Comparison of ENCODE assay signal across 14 cellular contexts in genomic region chr16:85573045-85573695, GRCh38. TPM values are rescaled to one million over a fixed set of nuclear protein-coding genes. Genes with fewer than 3 reads are reported as not detected.
A peak's percentile ranks its signal among the peaks of the same experiment; 100 is the strongest.
DNase-seq lines count a peak whose midpoint lies in the region; ATAC-seq, FAIRE-seq and TF ChIP-seq lines count a peak whose summit lies in the region.
"Had no signal": no experiment of that assay in that cellular context is flagged by ENCODE, and none has a peak within 500 bp of the region (broad histone marks: within the 10 kb centered on the region; RNA-seq: fewer than 3 reads in every experiment).

No MANE protein-coding gene starts in this region.

- DNase-seq in HepG2 (ENCODE audit: low spot score) (no peak), right lobe of liver (no peak), esophagus muscularis mucosa (ENCODE audit: extremely low spot score) (no peak), Ammon's horn (ENCODE audit: low spot score) (no peak), NCI-H1105 treated with DMSO at 0.1 percent for 48 hours (lab: John Stamatoyannopoulos, UW) (no peak), GM19238 (ENCODE audit: insufficient read length, low spot score) (no peak)
- DNase-seq: activated CD4-positive, alpha-beta memory T cell treated with anti-CD3 and anti-CD28 coated beads for 36 hours; DND-41; NCI-H187 treated with DMSO at 0.1 percent for 48 hours; NCI-H526 treated with DMSO at 0.1 percent for 48 hours; stimulated activated CD4-positive, alpha-beta T cell treated with anti-CD3 and anti-CD28 coated beads, Interleukin-15, amount 100 ng/mL, for 24 hours had no signal

- POLR2A ChIA-PET in HepG2 (lab: Yijun Ruan, JAX) = no interaction called here

- no peak for TF ChIP-seq EP300 in HepG2 (IDR thresholded peaks at IDR 0.05; ENCODE audit: low read depth in 2 of 2, low read length in 2 of 2)
- no peak for TF ChIP-seq EP300 in HepG2 (CRISPR knock-in tag; IDR thresholded peaks at IDR 0.05; ENCODE audit: borderline replicate concordance)
- no peak for TF ChIP-seq EP300 in esophagus muscularis mucosa (IDR thresholded peaks at IDR 0.05)

- H3K36me3 ChIP-seq in HepG2 (replicated peaks in 1 of 2; ENCODE audit: control insufficient read depth in 1 of 2, insufficient read depth in 2 of 2, low read length in 2 of 2) = peaks cover 3 to 16% of the 10 kb centered on the region in 2 experiments; a peak in 4 of 5 replicates
- no peaks in the 10 kb centered on the region for H3K36me3 ChIP-seq in right lobe of liver
- H3K36me3 ChIP-seq in esophagus muscularis mucosa = no peaks in the 10 kb centered on the region
- H3K36me3 ChIP-seq in rectal smooth muscle tissue (ENCODE audit: control insufficient read depth, insufficient read depth, low read length) = no peaks in the 10 kb centered on the region

- H3K27me3 ChIP-seq in HepG2 (ENCODE audit: control insufficient read depth in 1 of 2, insufficient read depth in 2 of 2, low read length in 2 of 2) = no peaks in the 10 kb centered on the region
- H3K27me3 ChIP-seq in right lobe of liver = no peaks in the 10 kb centered on the region
- no peaks in the 10 kb centered on the region for H3K27me3 ChIP-seq in esophagus muscularis mucosa
- H3K27me3 ChIP-seq in rectal smooth muscle tissue (ENCODE audit: control insufficient read depth, insufficient read depth, low read length) = no peaks in the 10 kb centered on the region

- H3K9ac ChIP-seq in HepG2 (ENCODE audit: insufficient read depth, low read depth, low read length) (no peak overlapping the region), rectal smooth muscle tissue (ENCODE audit: low read length) (no peak overlapping the region)

- H3K27ac ChIP-seq in HepG2 (ENCODE audit: extremely low read length, insufficient read depth, low read length) (no peak overlapping the region), right lobe of liver (no peak overlapping the region), esophagus muscularis mucosa (replicated peaks in 1 of 4) (peak overlapping the region; percentile 72 to 80 (median 77)), rectal smooth muscle tissue (ENCODE audit: low read depth, low read length) (peak overlapping the region; percentile 71)

- TF ChIP-seq CTCF in HepG2 (CRISPR knock-in tag; IDR thresholded peaks at IDR 0.05) (no peak), right lobe of liver (IDR thresholded peaks at IDR 0.05) (no peak), esophagus muscularis mucosa (IDR thresholded peaks at IDR 0.05) (no peak)

- intact Hi-C loops in HepG2 (cut with micrococcal nuclease; ENCODE audit: unreplicated experiment) (no loop called here), right lobe of liver (cut with DNase I) (loop anchor here in 1 of 2 donors (5.0 kb wide), 1 partner anchor 34 kb away; no protein-coding TSS in a partner anchor), esophagus muscularis mucosa (cut with DNase I) (no loop called here)

- 97% methylated on average over 15 of the region's 15 CpGs for WGBS in HepG2 (ENCODE audit: low lambda C conversion rate)
- WGBS in right lobe of liver (ENCODE audit: insufficient coverage, low coverage, low lambda C conversion rate, missing lambda C conversion rate) = 81% methylated on average over 12 of the region's 15 CpGs
- 79% methylated on average over 15 of the region's 15 CpGs for WGBS in esophagus muscularis mucosa

- TF ChIP-seq POLR2A in HepG2 (IDR thresholded peaks at IDR 0.05; ENCODE audit: insufficient read depth in 1 of 2, low read depth in 2 of 2, low read length in 2 of 2) (no peak), right lobe of liver (IDR thresholded peaks at IDR 0.05) (no peak), esophagus muscularis mucosa (IDR thresholded peaks at IDR 0.05; ENCODE audit: low read depth) (no peak)

- in situ Hi-C loops in HepG2 (cut with HindIII; ENCODE audit: extremely low pct_ligation_motif_present, low pct_unique_long_range_greater_than_20kb) = no loop called here

- CTCF ChIA-PET in HepG2 (lab: Yijun Ruan, JAX; ENCODE audit: low intra/inter-chr PET ratio, low total read pairs) = no interaction called here

- ATAC-seq in HepG2 (no peak), right lobe of liver (no peak), HG03139 (IDR thresholded peaks at IDR 0.05; ENCODE audit: unreplicated experiment) (no peak)

- no TSS peak for BruUV-seq in HepG2 (replicated peaks; lab: Mats Ljungman, UMichigan)

- H3K4me3 ChIP-seq in HepG2 (replicated peaks in 1 of 3; ENCODE audit: insufficient read depth in 1 of 3, low read depth in 2 of 3, low read length in 3 of 3) (no peak overlapping the region), right lobe of liver (no peak overlapping the region), esophagus muscularis mucosa (no peak overlapping the region), rectal smooth muscle tissue (ENCODE audit: low read length) (no peak overlapping the region)

- H3K4me2 ChIP-seq in HepG2 (ENCODE audit: low read depth, low read length) = no peak overlapping the region

- H3K4me1 ChIP-seq in HepG2 (ENCODE audit: insufficient read depth, low read length) (peaks cover 41% of the 10 kb centered on the region), right lobe of liver (peaks cover 0 to 61% (median 22%) of the 10 kb centered on the region in 4 donors), esophagus muscularis mucosa (peaks cover 48 to 73% (median 63%) of the 10 kb centered on the region in 4 donors), rectal smooth muscle tissue (ENCODE audit: control insufficient read depth, insufficient read depth, low read length) (peaks cover 27% of the 10 kb centered on the region)

- no peak overlapping the region for H2AFZ ChIP-seq in HepG2 (ENCODE audit: low read length)

- H3K9me3 ChIP-seq in HepG2 (ENCODE audit: low read length) (no peaks in the 10 kb centered on the region), right lobe of liver (no peaks in the 10 kb centered on the region), esophagus muscularis mucosa (no peaks in the 10 kb centered on the region)

- H3K79me2 ChIP-seq in HepG2 (ENCODE audit: insufficient read depth, low read length) = peaks cover 84% of the 10 kb centered on the region

- peaks cover 75% of the 10 kb centered on the region for H4K20me1 ChIP-seq in HepG2 (ENCODE audit: insufficient read depth, low read length)

- no peak for FAIRE-seq in HepG2 (lab: Jason Lieb, UNC)
- FAIRE-seq: TTC549 had no signal

- no peak for TF ChIP-seq RAD21 in HepG2 (CRISPR knock-in tag; IDR thresholded peaks at IDR 0.05)

TF ChIP-seq in HepG2, 621 proteins besides CTCF, POLR2A, EP300 and RAD21:
- TF ChIP-seq ZNF121 (CRISPR knock-in tag; IDR thresholded peaks at IDR 0.05) (peak; percentile 12; the same call in 1 of the 2 replicates), DZIP1 (CRISPR knock-in tag; IDR thresholded peaks at IDR 0.05) (no peak), ZNF629 (CRISPR knock-in tag; conservative IDR thresholded peaks at IDR 0.05) (peak; percentile 84)
TF ChIP-seq in HepG2: peak in this region for 2.

RNA-seq across cellular contexts. Expression of gene GSE1, which starts 40.0 kb away (rescaled TPM):
- total RNA-seq in HepG2 (2016; rRNA removed; fragmentation: Illumina TruSeq; extraction: Trizol) = 16.1 and 19.5 TPM in 2 replicates
- 13.0 and 16.7 TPM in 2 replicates for total RNA-seq in HepG2 (2016; cell fraction: cytosol; rRNA removed; fragmentation: Illumina TruSeq; extraction: Trizol; ENCODE audit: low read depth)
- total RNA-seq in HepG2 (2016; cell fraction: insoluble cytoplasmic fraction; rRNA removed; fragmentation: Illumina TruSeq; extraction: Trizol) = 15.4 and 17.4 TPM in 2 replicates
- 18.2 and 21.4 TPM in 2 replicates for total RNA-seq in HepG2 (2016; cell fraction: membrane; rRNA removed; fragmentation: Illumina TruSeq; extraction: Trizol)
- total RNA-seq in HepG2 (2016; cell fraction: nucleus; rRNA removed; fragmentation: Illumina TruSeq; extraction: Trizol) = 31.6 and 33.0 TPM in 2 replicates
- 31.2 and 37.7 TPM in 2 replicates for polyA plus RNA-seq in HepG2 (2011; rRNA removed)
- polyA plus RNA-seq in HepG2 (2011; cell fraction: cytosol; rRNA removed) = 20.9 and 26.7 TPM in 2 replicates
- 132 and 135 TPM in 2 replicates for polyA plus RNA-seq in HepG2 (2011; cell fraction: nucleus; rRNA removed)
- 43.5 and 43.7 TPM in 2 replicates for polyA plus RNA-seq in HepG2 (2012)
- 1.4 and 1.7 TPM in 2 replicates for polyA plus RNA-seq in HepG2 (2016; cell fraction: cytosol; fragmentation: Illumina TruSeq; extraction: Trizol; ENCODE audit: low read depth)
- 22.8 and 30.2 TPM in 2 replicates for polyA plus RNA-seq in HepG2 (2016; cell fraction: insoluble cytoplasmic fraction; fragmentation: Illumina TruSeq; extraction: Trizol; ENCODE audit: low read depth)
- 4.4 and 5.4 TPM in 2 replicates for polyA plus RNA-seq in HepG2 (2016; cell fraction: membrane; fragmentation: Illumina TruSeq; extraction: Trizol; ENCODE audit: low read depth)
- polyA plus RNA-seq in HepG2 (2016; cell fraction: nucleus; fragmentation: Illumina TruSeq; extraction: Trizol; ENCODE audit: insufficient read depth, low read depth) = 70.9 and 78.3 TPM in 2 replicates
- polyA minus RNA-seq in HepG2 (2011; rRNA and poly(A)+ RNA removed; ENCODE audit: low replicate concordance) = 24.8 and 50.4 TPM in 2 replicates
- polyA minus RNA-seq in HepG2 (2011; cell fraction: cytosol; rRNA and poly(A)+ RNA removed) = 36.3 and 45.8 TPM in 2 replicates
- polyA minus RNA-seq in HepG2 (2011; cell fraction: nucleus; rRNA and poly(A)+ RNA removed) = 83.8 and 96.8 TPM in 2 replicates
- 10 to 100 TPM; 30.0 to 48.0 (median 38.8) TPM for total RNA-seq in right lobe of liver
- total RNA-seq in esophagus muscularis mucosa = 10 to 100 TPM; 45.4 to 79.4 (median 49.5) TPM

Comparison
In these comparisons a context has a peak if more than half of its experiments do, and no peak if none do; other contexts are left out.
1. H3K27ac ChIP-seq: peak in esophagus muscularis mucosa (4 of 4) and rectal smooth muscle tissue (single experiment); none in HepG2 (single experiment) and right lobe of liver (0 of 3).